In genomic region chr5:151086192-151086869, GRCh38 we compare ENCODE assay signal across 11 cellular contexts. TPM values are rescaled to one million over a fixed set of nuclear protein-coding genes. Genes with fewer than 3 reads are reported as not detected.
A peak's percentile ranks its signal among the peaks of the same experiment; 100 is the strongest.
DNase-seq lines count a peak whose midpoint lies in the region; ATAC-seq and TF ChIP-seq lines count a peak whose summit lies in the region.
"Had no signal": no experiment of that assay in that cellular context is flagged by ENCODE, and none has a peak within 500 bp of the region (broad histone marks: within the 10 kb centered on the region; RNA-seq: fewer than 3 reads in every experiment).

No MANE protein-coding gene starts in this region.

- H3K23ac ChIP-seq in mesenchymal stem cell (ENCODE audit: low read length in 2 of 2) = no peak overlapping the region

- peak overlapping the region; percentile 6 for H3K9ac ChIP-seq in mesenchymal stem cell (ENCODE audit: low read length)

- no peak overlapping the region for H4K91ac ChIP-seq in mesenchymal stem cell (ENCODE audit: low read length)

- peak overlapping the region; percentile 59 for H3K27ac Mint-ChIP-seq in activated naive CD8-positive, alpha-beta T cell treated with anti-CD3 and anti-CD28 coated beads, Interleukin-2, amount 10 ng/mL, durations not matched to agents 7 days and 5 days

- H3K9me3 ChIP-seq in heart left ventricle (no peaks in the 10 kb centered on the region), mesenchymal stem cell (ENCODE audit: control insufficient read depth, low read length) (no peaks in the 10 kb centered on the region), upper lobe of left lung (no peaks in the 10 kb centered on the region)

- intact Hi-C loops in heart left ventricle (cut with DNase I) (no loop called here), cardiac septum (cut with DNase I) (no loop called here)

- POLR2A ChIA-PET in activated naive CD8-positive, alpha-beta T cell treated with anti-CD3 and anti-CD28 coated beads, Interleukin-2, amount 10 ng/mL, durations not matched to agents 7 days and 5 days (lab: Charles Lee) = interaction anchor here (1.0 to 1.3 kb wide), 4 partner anchors 9 to 128 kb away, joined by 3 read pairs; no protein-coding TSS in a partner anchor

- peak overlapping the region; percentile 20 for H3K4me2 ChIP-seq in mesenchymal stem cell (ENCODE audit: low read length, poor library complexity, severe bottlenecking)

- H2BK12ac ChIP-seq in mesenchymal stem cell (ENCODE audit: low read length in 2 of 2) = peak overlapping the region in 1 of 2 experiments; percentile 43

- H2BK15ac ChIP-seq in mesenchymal stem cell (ENCODE audit: low read depth, poor library complexity, severe bottlenecking) = no peak overlapping the region

- no peak overlapping the region for H2BK120ac ChIP-seq in mesenchymal stem cell (ENCODE audit: low read depth, low read length)

- TF ChIP-seq POLR2A in heart left ventricle (IDR thresholded peaks at IDR 0.05) (no peak), upper lobe of left lung (IDR thresholded peaks at IDR 0.05) (no peak)

- TF ChIP-seq CTCF in heart left ventricle (IDR thresholded peaks at IDR 0.05) (no peak), upper lobe of left lung (IDR thresholded peaks at IDR 0.05) (no peak)

- no peaks in the 10 kb centered on the region for H3K9me3 Mint-ChIP-seq in activated naive CD8-positive, alpha-beta T cell treated with anti-CD3 and anti-CD28 coated beads, Interleukin-2, amount 10 ng/mL, durations not matched to agents 7 days and 5 days

- H3K4me1 ChIP-seq in heart left ventricle = peaks cover 10 to 74% (median 39%) of the 10 kb centered on the region in 12 donors
- H3K4me1 ChIP-seq in mesenchymal stem cell (ENCODE audit: control insufficient read depth, insufficient read depth, low read depth, low read length) = peaks cover 26% of the 10 kb centered on the region
- H3K4me1 ChIP-seq in upper lobe of left lung = peaks cover 44 to 62% (median 59%) of the 10 kb centered on the region in 4 donors

- peak in 1 of 4 donors; percentile 5 for ATAC-seq in heart left ventricle
- no peak for ATAC-seq in activated naive CD8-positive, alpha-beta T cell treated with anti-CD3 and anti-CD28 coated beads, Interleukin-2, amount 10 ng/mL, durations not matched to agents 7 days and 5 days (ENCODE audit: low read depth)
- ATAC-seq in upper lobe of left lung (ENCODE audit: low FRiP score in 2 of 2) = peak in 1 of 2 donors; percentile 1

- H3K18ac ChIP-seq in mesenchymal stem cell (ENCODE audit: low read depth in 1 of 2, low read length in 2 of 2) = peak overlapping the region in 1 of 2 experiments; percentile 25

- H3K4ac ChIP-seq in mesenchymal stem cell (ENCODE audit: low read depth in 1 of 2, low read length in 2 of 2) = no peak overlapping the region

- H3K27ac ChIP-seq in heart left ventricle (peak overlapping the region; percentile 15 to 84 (median 74)), mesenchymal stem cell (ENCODE audit: low read length, poor library complexity, severe bottlenecking) (peak overlapping the region; percentile 12), upper lobe of left lung (peak overlapping the region; percentile 78 to 84 (median 83))

- no peaks in the 10 kb centered on the region for H3K27me3 Mint-ChIP-seq in activated naive CD8-positive, alpha-beta T cell treated with anti-CD3 and anti-CD28 coated beads, Interleukin-2, amount 10 ng/mL, durations not matched to agents 7 days and 5 days

- H3K4me3 Mint-ChIP-seq in activated naive CD8-positive, alpha-beta T cell treated with anti-CD3 and anti-CD28 coated beads, Interleukin-2, amount 10 ng/mL, durations not matched to agents 7 days and 5 days = peak overlapping the region; percentile 63

- TF ChIP-seq EP300 in upper lobe of left lung (IDR thresholded peaks at IDR 0.05) = no peak

- no peaks in the 10 kb centered on the region for H3K27me3 ChIP-seq in heart left ventricle
- no peaks in the 10 kb centered on the region for H3K27me3 ChIP-seq in mesenchymal stem cell (ENCODE audit: control insufficient read depth in 1 of 2, insufficient read depth in 1 of 2, low read length in 2 of 2)
- H3K27me3 ChIP-seq in upper lobe of left lung = no peaks in the 10 kb centered on the region

- 66 to 77% (median 72%) methylated on average over 6 of the region's 6 CpGs for WGBS in heart left ventricle, 4 donors
- WGBS in mesenchymal stem cell = 93% methylated on average over 6 of the region's 6 CpGs
- WGBS in upper lobe of left lung, 2 donors = 54 to 62% methylated on average over 6 of the region's 6 CpGs

- DNase-seq in heart left ventricle (peak in 1 of 5 donors; percentile 23), cardiac septum (ENCODE audit: low spot score) (no peak), mesenchymal stem cell (no peak), upper lobe of left lung (no peak), pons (ENCODE audit: low spot score) (no peak), mucosa of gallbladder (ENCODE audit: low spot score) (no peak), OCI-M2 (lab: John Stamatoyannopoulos, UW; ENCODE audit: unreplicated experiment) (no peak)
- DNase-seq in activated naive CD8-positive, alpha-beta T cell treated with anti-CD3 and anti-CD28 coated beads, Interleukin-2, amount 10 ng/mL, durations not matched to agents 7 days and 5 days = no peak
- DNase-seq: cerebellar nuclear complex, NCI-H2029, T1000 had no signal

- H2BK5ac ChIP-seq in mesenchymal stem cell (ENCODE audit: low read depth, low read length, poor library complexity, severe bottlenecking) = no peak overlapping the region

- H3K36me3 Mint-ChIP-seq in activated naive CD8-positive, alpha-beta T cell treated with anti-CD3 and anti-CD28 coated beads, Interleukin-2, amount 10 ng/mL, durations not matched to agents 7 days and 5 days = peaks cover 5% of the 10 kb centered on the region

- H3K4me3 ChIP-seq in heart left ventricle (peak overlapping the region in 5 of 12 donors; percentile 12 to 47 (median 19)), mesenchymal stem cell (ENCODE audit: insufficient read depth in 1 of 2, low read depth in 1 of 2, low read length in 2 of 2) (peak overlapping the region in 1 of 2 experiments; percentile 10), upper lobe of left lung (peak overlapping the region in 2 of 4 donors; percentile 9 to 35)

- peak overlapping the region in 1 of 2 experiments; percentile 19 for H3K14ac ChIP-seq in mesenchymal stem cell (ENCODE audit: low read length in 2 of 2)

- H3K36me3 ChIP-seq in heart left ventricle = no peaks in the 10 kb centered on the region
- no peaks in the 10 kb centered on the region for H3K36me3 ChIP-seq in mesenchymal stem cell (ENCODE audit: control insufficient read depth in 1 of 2, insufficient read depth in 2 of 2, low read depth in 1 of 2, low read length in 2 of 2)
- no peaks in the 10 kb centered on the region for H3K36me3 ChIP-seq in upper lobe of left lung

- peak overlapping the region; percentile 61 for H2AK5ac ChIP-seq in mesenchymal stem cell (ENCODE audit: low read length, severe bottlenecking)

- H3K4me1 Mint-ChIP-seq in activated naive CD8-positive, alpha-beta T cell treated with anti-CD3 and anti-CD28 coated beads, Interleukin-2, amount 10 ng/mL, durations not matched to agents 7 days and 5 days = peaks cover 46% of the 10 kb centered on the region

- H3K79me1 ChIP-seq in mesenchymal stem cell (replicated peaks; ENCODE audit: low read length, poor library complexity, severe bottlenecking) = peaks cover 1% of the 10 kb centered on the region

- no peak overlapping the region for H4K8ac ChIP-seq in mesenchymal stem cell (ENCODE audit: low read length)

- no peak overlapping the region for H2AFZ ChIP-seq in mesenchymal stem cell (ENCODE audit: low read depth, low read length)

RNA-seq across cellular contexts. Expression of gene TNIP1, which starts 5.5 kb away (rescaled TPM):
- total RNA-seq in heart left ventricle (100 to 1,000 TPM in 8 of 9 donors, 10 to 100 TPM in 1; 86.0 to 180 (median 122) TPM), cardiac septum (110 TPM), upper lobe of left lung (100 to 1,000 TPM; 109 to 166 (median 130) TPM), mucosa of gallbladder (124 TPM)
- 10 to 100 TPM; 97.1 to 97.6 TPM for polyA plus RNA-seq in heart left ventricle
- total RNA-seq in activated naive CD8-positive, alpha-beta T cell treated with anti-CD3 and anti-CD28 coated beads, Interleukin-2, amount 10 ng/mL, durations not matched to agents 7 days and 5 days = 100 to 1,000 TPM; 172 to 176 TPM
- 50.6 TPM for polyA plus RNA-seq in mesenchymal stem cell (2013, experiment 1 of 2)
- polyA plus RNA-seq in mesenchymal stem cell (2013, experiment 2 of 2) = 50.3 TPM

Comparison
In these comparisons a context has a peak if more than half of its experiments do, and no peak if none do; other contexts are left out.
1. H3K27ac ChIP-seq: peak in every context shown above with its lines; median percentile 83 in upper lobe of left lung; 74 in heart left ventricle; 12 in mesenchymal stem cell.